In genomic region chr10:8055420-8056349, GRCh38 we compare ENCODE assay signal across 7 cellular contexts. TPM values are rescaled to one million over a fixed set of nuclear protein-coding genes. Genes with fewer than 3 reads are reported as not detected.
A peak's percentile ranks its signal among the peaks of the same experiment; 100 is the strongest.
DNase-seq lines count a peak whose midpoint lies in the region; ATAC-seq, FAIRE-seq and TF ChIP-seq lines count a peak whose summit lies in the region.

No MANE protein-coding gene starts in this region.

- ATAC-seq in HG03135 (IDR thresholded peaks at IDR 0.05; ENCODE audit: unreplicated experiment): peak; percentile 8
- ATAC-seq in stimulated activated naive CD8-positive, alpha-beta T cell treated with anti-CD3 and anti-CD28 coated beads, Interleukin-15, amount 100 ng/mL, for 72 hours: peak; percentile 10

- H3K4me1 ChIP-seq in kidney (ENCODE audit: control insufficient read depth in 1 of 2, insufficient read depth in 1 of 2, low read depth in 1 of 2, low read length in 2 of 2): peaks cover 0 to 11% of the 10 kb centered on the region in 2 donors

- TF ChIP-seq CTCF in kidney (IDR thresholded peaks at IDR 0.05; ENCODE audit: borderline replicate concordance, extremely low read depth, insufficient read depth): no peak

- no peaks in the 10 kb centered on the region for H3K9me3 ChIP-seq in kidney (ENCODE audit: control insufficient read depth in 1 of 2, low read length in 2 of 2)

- DNase-seq in kidney: no peak
- DNase-seq in stimulated activated naive CD8-positive, alpha-beta T cell treated with anti-CD3 and anti-CD28 coated beads, Interleukin-15, amount 100 ng/mL, for 72 hours: peak; percentile 57
- no peak for DNase-seq in NCI-H748 (lab: John Stamatoyannopoulos, UW; ENCODE audit: unreplicated experiment)
- no peak for DNase-seq in Kasumi-1 (lab: John Stamatoyannopoulos, UW)
- DNase-seq in NCI-H1417 treated with DMSO at 0.1 percent for 48 hours (lab: John Stamatoyannopoulos, UW): no peak

- no peak for FAIRE-seq in kidney (lab: Jason Lieb, UNC)

- peaks cover 2% of the 10 kb centered on the region for H3K36me3 Mint-ChIP-seq in activated naive CD4-positive, alpha-beta T cell treated with anti-CD3 and anti-CD28 coated beads, Interleukin-2, amount 50 U/mL, for 24 hours

- H3K27ac ChIP-seq in kidney (ENCODE audit: low read depth in 2 of 2, low read length in 2 of 2): peak overlapping the region; percentile 71 to 83

- H3K9ac ChIP-seq in kidney (ENCODE audit: low read length in 2 of 2): peak overlapping the region; percentile 60 to 79

- peak overlapping the region; percentile 99 for H3K4me3 Mint-ChIP-seq in activated naive CD4-positive, alpha-beta T cell treated with anti-CD3 and anti-CD28 coated beads, Interleukin-2, amount 50 U/mL, for 24 hours
- H3K4me3 Mint-ChIP-seq in stimulated activated naive CD8-positive, alpha-beta T cell treated with anti-CD3 and anti-CD28 coated beads, Interleukin-15, amount 100 ng/mL, for 72 hours: peak overlapping the region; percentile 76 to 89

- H3K4me1 Mint-ChIP-seq in activated naive CD4-positive, alpha-beta T cell treated with anti-CD3 and anti-CD28 coated beads, Interleukin-2, amount 50 U/mL, for 24 hours: peaks cover 66% of the 10 kb centered on the region
- peaks cover 64% of the 10 kb centered on the region for H3K4me1 Mint-ChIP-seq in stimulated activated naive CD8-positive, alpha-beta T cell treated with anti-CD3 and anti-CD28 coated beads, Interleukin-15, amount 100 ng/mL, for 72 hours

- H3K4me3 ChIP-seq in kidney (ENCODE audit: low read length in 2 of 2): peak overlapping the region; percentile 62 to 66

- H3K9me3 Mint-ChIP-seq in activated naive CD4-positive, alpha-beta T cell treated with anti-CD3 and anti-CD28 coated beads, Interleukin-2, amount 50 U/mL, for 24 hours: no peaks in the 10 kb centered on the region
- H3K9me3 Mint-ChIP-seq in stimulated activated naive CD8-positive, alpha-beta T cell treated with anti-CD3 and anti-CD28 coated beads, Interleukin-15, amount 100 ng/mL, for 72 hours: no peaks in the 10 kb centered on the region

- intact Hi-C loops in kidney (cut with DNase I): no loop called here

- H3K36me3 ChIP-seq in kidney (ENCODE audit: control insufficient read depth in 1 of 2, insufficient read depth in 2 of 2, low read length in 2 of 2): no peaks in the 10 kb centered on the region

- peaks cover 12% of the 10 kb centered on the region for H3K27me3 Mint-ChIP-seq in activated naive CD4-positive, alpha-beta T cell treated with anti-CD3 and anti-CD28 coated beads, Interleukin-2, amount 50 U/mL, for 24 hours
- H3K27me3 Mint-ChIP-seq in stimulated activated naive CD8-positive, alpha-beta T cell treated with anti-CD3 and anti-CD28 coated beads, Interleukin-15, amount 100 ng/mL, for 72 hours: peaks cover 24% of the 10 kb centered on the region

- peak overlapping the region; percentile 83 for H3K27ac Mint-ChIP-seq in activated naive CD4-positive, alpha-beta T cell treated with anti-CD3 and anti-CD28 coated beads, Interleukin-2, amount 50 U/mL, for 24 hours
- peak overlapping the region; percentile 83 to 87 for H3K27ac Mint-ChIP-seq in stimulated activated naive CD8-positive, alpha-beta T cell treated with anti-CD3 and anti-CD28 coated beads, Interleukin-15, amount 100 ng/mL, for 72 hours

RNA-seq across cellular contexts. Expression of gene GATA3, which starts 1.2 kb away (rescaled TPM):
- total RNA-seq in kidney: 23.5 TPM
- 45.9 TPM for polyA plus RNA-seq in kidney (ENCODE audit: insufficient read depth, low read depth, low replicate concordance)

Comparison
In these comparisons a context has a peak if more than half of its experiments do, and no peak if none do; other contexts are left out.
1. DNase-seq: peak in stimulated activated naive CD8-positive, alpha-beta T cell treated with anti-CD3 and anti-CD28 coated beads, Interleukin-15, amount 100 ng/mL, for 72 hours (2 of 2); none in kidney (single experiment), NCI-H748 (single experiment), Kasumi-1 (0 of 2) and NCI-H1417 treated with DMSO at 0.1 percent for 48 hours (single experiment).